1 cellular context compared by ENCODE assay signal in genomic region chr2:238331916-238332315, GRCh38.
TF ChIP-seq lines count a peak whose summit lies in the region.

No MANE protein-coding gene starts in this region.

TF ChIP-seq in WTC11, 78 proteins besides CTCF, POLR2A, EP300 and RAD21 (continued from another document):
- TF ChIP-seq ZNF532 (CRISPR knock-in tag; IDR thresholded peaks at IDR 0.05; ENCODE audit: borderline replicate concordance) (no peak), TEAD1 (CRISPR knock-in tag; IDR thresholded peaks at IDR 0.05) (no peak), SMAD4 (CRISPR knock-in tag; IDR thresholded peaks at IDR 0.05) (no peak), ZBTB43 (CRISPR knock-in tag; IDR thresholded peaks at IDR 0.05) (no peak)
